Comparison of ENCODE assay signal across 8 cellular contexts in genomic region chr13:80979035-80979641, GRCh38.
DNase-seq lines count a peak whose midpoint lies in the region; ATAC-seq, FAIRE-seq and TF ChIP-seq lines count a peak whose summit lies in the region.

No MANE protein-coding gene starts in this region.

- peak; percentile 62 to 79; a peak in 4 of 6 replicates for ATAC-seq in A549
- ATAC-seq in aorta (ENCODE audit: low FRiP score), result no peak

- H2BK20ac ChIP-seq in H1 (ENCODE audit: low read length), result no peak overlapping the region

- WGBS in A549 (ENCODE audit: missing lambda C conversion rate), result 25% methylated on average over 9 of the region's 9 CpGs
- 57% methylated on average over 9 of the region's 9 CpGs; no CpG with 5 or more reads in 1 of the 2 experiments for WGBS in H1 (ENCODE audit: extremely low coverage in 1 of 2, insufficient coverage in 1 of 2, insufficient read length in 1 of 2, insufficient replicate concordance in 2 of 2, low coverage in 1 of 2, low lambda C conversion rate in 2 of 2, missing lambda C conversion rate in 1 of 2), 2 experiments
- no CpG with 5 or more reads among the region's 9 CpGs for WGBS in mesendoderm (ENCODE audit: extremely low coverage, insufficient coverage, low lambda C conversion rate)
- 42% methylated on average over 9 of the region's 9 CpGs for WGBS in aorta, 2 donors

- H2AFZ ChIP-seq in H1 (ENCODE audit: low read length), result no peak overlapping the region

- H4K20me1 ChIP-seq in H1 (replicated peaks in 1 of 2; ENCODE audit: control insufficient read depth in 1 of 2, insufficient read depth in 2 of 2, low read length in 2 of 2), result no peaks in the 10 kb centered on the region

- H3K18ac ChIP-seq in H1 (ENCODE audit: extremely low read depth, low read length) (no peak overlapping the region), mesendoderm (ENCODE audit: low read length) (no peak overlapping the region)

- H3K27ac ChIP-seq in A549, result no peak overlapping the region
- no peak overlapping the region for H3K27ac ChIP-seq in H1 (ENCODE audit: low read depth, low read length)
- H3K27ac ChIP-seq in mesendoderm (ENCODE audit: low read depth, low read length), result no peak overlapping the region
- H3K27ac ChIP-seq in aorta (ENCODE audit: low read depth in 1 of 2, low read length in 2 of 2), result no peak overlapping the region

- intact Hi-C loops in aorta (cut with DNase I), result no loop called here

- H3K79me2 ChIP-seq in H1 (ENCODE audit: control insufficient read depth in 1 of 2, insufficient read depth in 2 of 2, low read length in 2 of 2), result no peaks in the 10 kb centered on the region
- no peaks in the 10 kb centered on the region for H3K79me2 ChIP-seq in mesendoderm (ENCODE audit: control insufficient read depth, insufficient read depth, low read length)

- no peak overlapping the region for H3K4me3 ChIP-seq in A549
- H3K4me3 ChIP-seq in GM06990 (replicated peaks; ENCODE audit: low read depth, low read length), result no peak overlapping the region
- no peak overlapping the region for H3K4me3 ChIP-seq in HAP-1
- H3K4me3 ChIP-seq in H1 (ENCODE audit: extremely low read depth in 1 of 4, insufficient read depth in 2 of 4, low read depth in 3 of 4, low read length in 4 of 4), result no peak overlapping the region
- H3K4me3 ChIP-seq in mesendoderm (ENCODE audit: low read length), result no peak overlapping the region
- no peak overlapping the region for H3K4me3 ChIP-seq in aorta (ENCODE audit: low read length in 2 of 2)

- no peaks in the 10 kb centered on the region for H3K4me1 ChIP-seq in A549
- H3K4me1 ChIP-seq in HAP-1, result no peaks in the 10 kb centered on the region
- H3K4me1 ChIP-seq in H1 (replicated peaks in 1 of 4; ENCODE audit: control insufficient read depth in 3 of 4, insufficient read depth in 4 of 4, low read length in 3 of 4), result no peaks in the 10 kb centered on the region; a peak in 1 of 7 replicates
- no peaks in the 10 kb centered on the region for H3K4me1 ChIP-seq in mesendoderm (ENCODE audit: control insufficient read depth, low read depth, low read length)
- H3K4me1 ChIP-seq in aorta (ENCODE audit: control insufficient read depth in 1 of 2, insufficient read depth in 2 of 2, low read length in 2 of 2), result no peaks in the 10 kb centered on the region

- H4K5ac ChIP-seq in H1 (ENCODE audit: insufficient read length, low read depth, low read length), result no peak overlapping the region
- no peak overlapping the region for H4K5ac ChIP-seq in mesendoderm (ENCODE audit: low read length)

- H3K23me2 ChIP-seq in H1 (ENCODE audit: low read depth, low read length), result no peaks in the 10 kb centered on the region

- H2BK5ac ChIP-seq in H1 (ENCODE audit: low read depth, low read length) (no peak overlapping the region), mesendoderm (ENCODE audit: low read length) (no peak overlapping the region)

- TF ChIP-seq CTCF in A549 (IDR thresholded peaks at IDR 0.05), result peak; percentile 62
- peak; percentile 72 for TF ChIP-seq CTCF in GM06990 (IDR thresholded peaks at IDR 0.05; ENCODE audit: insufficient read depth, low read length, poor library complexity, severe bottlenecking)
- peak; percentile 87 for TF ChIP-seq CTCF in LNCAP (IDR thresholded peaks at IDR 0.05)
- TF ChIP-seq CTCF in H1 (IDR thresholded peaks at IDR 0.05; ENCODE audit: control extremely low read depth in 1 of 3, insufficient read depth in 1 of 3, low read depth in 1 of 3, low read length in 3 of 3), result peak; percentile 48 to 78 (median 74)

- H4K91ac ChIP-seq in H1 (replicated peaks; ENCODE audit: insufficient read length, low read length), result no peak overlapping the region

- H3K4ac ChIP-seq in H1 (replicated peaks; ENCODE audit: insufficient read length, low read depth, low read length) (no peak overlapping the region), mesendoderm (ENCODE audit: low read depth, low read length) (no peak overlapping the region)

- no peaks in the 10 kb centered on the region for H3K9me3 ChIP-seq in A549
- no peaks in the 10 kb centered on the region for H3K9me3 ChIP-seq in HAP-1
- no peaks in the 10 kb centered on the region for H3K9me3 ChIP-seq in H1 (ENCODE audit: insufficient read depth in 2 of 2, low read depth in 1 of 2, low read length in 1 of 2)
- H3K9me3 ChIP-seq in aorta (ENCODE audit: control insufficient read depth, low read length), result no peaks in the 10 kb centered on the region

- H2BK120ac ChIP-seq in H1 (replicated peaks; ENCODE audit: low read depth, low read length), result no peak overlapping the region
- H2BK120ac ChIP-seq in mesendoderm (ENCODE audit: low read depth, low read length), result no peak overlapping the region

- TF ChIP-seq RAD21 in A549 (conservative IDR thresholded peaks at IDR 0.05 in 1 of 2, IDR thresholded peaks at IDR 0.05 in 1 of 2) (peak; percentile 60 to 66), H1 (IDR thresholded peaks at IDR 0.05 in 1 of 2, conservative IDR thresholded peaks at IDR 0.05 in 1 of 2; ENCODE audit: low read depth in 2 of 2, low read length in 2 of 2) (peak; percentile 87 to 92)

- H2BK15ac ChIP-seq in H1 (ENCODE audit: low read length) (no peak overlapping the region), mesendoderm (replicated peaks; ENCODE audit: low read depth) (no peak overlapping the region)

- H3K56ac ChIP-seq in H1 (replicated peaks; ENCODE audit: insufficient read length, low read depth, low read length), result no peak overlapping the region
- no peak overlapping the region for H3K56ac ChIP-seq in mesendoderm (ENCODE audit: low read length)

- H3K27me3 ChIP-seq in GM06990 (replicated peaks; ENCODE audit: control insufficient read depth, insufficient read depth, low read length), result no peaks in the 10 kb centered on the region
- no peaks in the 10 kb centered on the region for H3K27me3 ChIP-seq in HAP-1 (ENCODE audit: low read depth)
- H3K27me3 ChIP-seq in H1 (replicated peaks in 1 of 4; ENCODE audit: control insufficient read depth in 3 of 4, extremely low read depth in 1 of 4, insufficient read depth in 3 of 4, low read length in 3 of 4), result no peaks in the 10 kb centered on the region
- no peaks in the 10 kb centered on the region for H3K27me3 ChIP-seq in mesendoderm (ENCODE audit: insufficient read depth, low read length, poor library complexity)
- no peaks in the 10 kb centered on the region for H3K27me3 ChIP-seq in aorta (ENCODE audit: control insufficient read depth in 1 of 2, insufficient read depth in 2 of 2, low read length in 1 of 2)

- H2AK5ac ChIP-seq in H1 (ENCODE audit: low read depth, low read length) (no peak overlapping the region), mesendoderm (ENCODE audit: low read length) (no peak overlapping the region)

- CTCF ChIA-PET in A549 (lab: Yijun Ruan, JAX) (interaction anchor here (0.6 to 1.3 kb wide), 9 partner anchors 10 to 520 kb away, joined by 3 to 8 read pairs (median 3); no protein-coding TSS in a partner anchor), H1 (lab: Charles Lee; ENCODE audit: partially characterized antibody) (interaction anchor here (0.6 to 5.1 kb wide), 21 partner anchors 9 to 1440 kb away, joined by 3 to 41 read pairs (median 3); no protein-coding TSS in a partner anchor)

- FAIRE-seq in A549 (lab: Jason Lieb, UNC) (no peak), H1 (lab: Jason Lieb, UNC) (peak; percentile 55)

- POLR2A ChIA-PET in A549 (lab: Yijun Ruan, JAX) (no interaction called here), H1 (lab: Charles Lee; ENCODE audit: partially characterized antibody) (no interaction called here)

- H3K36me3 ChIP-seq in GM06990 (ENCODE audit: control insufficient read depth, insufficient read depth, low read length) (no peaks in the 10 kb centered on the region), HAP-1 (replicated peaks) (no peaks in the 10 kb centered on the region), H1 (ENCODE audit: control insufficient read depth in 2 of 4, insufficient read depth in 4 of 4, low read length in 3 of 4) (no peaks in the 10 kb centered on the region), mesendoderm (ENCODE audit: control insufficient read depth, insufficient read depth, low read length) (no peaks in the 10 kb centered on the region), aorta (ENCODE audit: control insufficient read depth in 1 of 2, insufficient read depth in 2 of 2, low read length in 1 of 2) (no peaks in the 10 kb centered on the region)

- H3K4me2 ChIP-seq in A549 (peak overlapping the region; percentile 29; the same call in 1 of the 3 replicates), H1 (ENCODE audit: insufficient read depth in 1 of 2, low read depth in 2 of 2, low read length in 2 of 2) (no peak overlapping the region), mesendoderm (ENCODE audit: low read length) (no peak overlapping the region)

- TF ChIP-seq EP300 in A549 (IDR thresholded peaks at IDR 0.05) (no peak), H1 (IDR thresholded peaks at IDR 0.05; ENCODE audit: borderline replicate concordance in 1 of 2, low read depth in 2 of 2, low read length in 2 of 2) (no peak)

- TF ChIP-seq POLR2A in A549 (IDR thresholded peaks at IDR 0.05; ENCODE audit: low read length) (no peak), H1 (IDR thresholded peaks at IDR 0.05; ENCODE audit: control extremely low read depth in 1 of 2, low read depth in 2 of 2, low read length in 2 of 2) (no peak)

- H3K23ac ChIP-seq in H1 (ENCODE audit: insufficient read length) (no peak overlapping the region), mesendoderm (ENCODE audit: low read length) (no peak overlapping the region)

- peak; percentile 10 to 70 for DNase-seq in A549 (ENCODE audit: low read depth in 1 of 2, low spot score in 1 of 2)
- DNase-seq in GM06990 (ENCODE audit: extremely low read depth, insufficient read length), result no peak
- DNase-seq in HAP-1 (ENCODE audit: low spot score in 2 of 2), result peak; percentile 57 to 63
- peak; percentile 38 to 44 for DNase-seq in SHP77 (lab: John Stamatoyannopoulos, UW)
- DNase-seq in H1 (ENCODE audit: low read depth in 1 of 2, low spot score in 2 of 2), result peak in 1 of 2 experiments; percentile 15
- peak; percentile 75 for DNase-seq in mesendoderm
- DNase-seq in aorta, result no peak

- in situ Hi-C loops in HAP-1 (cut with MboI; ENCODE audit: low sequenced_read_pairs), result no loop called here

- H3K79me1 ChIP-seq in H1 (ENCODE audit: low read depth, low read length) (no peaks in the 10 kb centered on the region), mesendoderm (ENCODE audit: low read length) (no peaks in the 10 kb centered on the region)

- no peak overlapping the region for H4K8ac ChIP-seq in H1 (ENCODE audit: extremely low read depth, insufficient read depth, low read length)
- no peak overlapping the region for H4K8ac ChIP-seq in mesendoderm (ENCODE audit: low read depth, low read length)

- H3K9ac ChIP-seq in H1 (replicated peaks in 1 of 4; ENCODE audit: extremely low read depth in 1 of 4, low read depth in 3 of 4, low read length in 3 of 4) (no peak overlapping the region), mesendoderm (ENCODE audit: low read length) (no peak overlapping the region)

- no peak overlapping the region for H2BK12ac ChIP-seq in H1 (ENCODE audit: low read depth, low read length)

- no peak overlapping the region for H3K14ac ChIP-seq in H1 (ENCODE audit: insufficient read length)

TF ChIP-seq in A549, 52 proteins besides CTCF, POLR2A, EP300 and RAD21 (continues in another document):
- TF ChIP-seq SMC3 (IDR thresholded peaks at IDR 0.05) (peak; percentile 31; the same call in 2 of the 3 replicates), ZC3H11A (IDR thresholded peaks at IDR 0.05) (no peak)

TF ChIP-seq in H1, 55 proteins besides CTCF, POLR2A, EP300 and RAD21 (continues in another document):
- TF ChIP-seq CREB1 (IDR thresholded peaks at IDR 0.05) (no peak), CHD2 (IDR thresholded peaks at IDR 0.05; ENCODE audit: low read length) (no peak)

Comparison
In these comparisons a context has a peak if more than half of its experiments do, and no peak if none do; other contexts are left out.
1. DNase-seq: peak in A549 (2 of 2), HAP-1 (2 of 2), SHP77 (2 of 2) and mesendoderm (single experiment); none in GM06990 (single experiment) and aorta (0 of 2).
2. Of the 18 proteins assayed by ChIP-seq in both H1 and A549: peak only in H1: none; only in A549: none; in both: CTCF, MAX and RAD21; in neither: 15.
3. Peak in every context shown above with its lines, with median percentiles within 50 percentile points of each other: CTCF ChIP-seq.